28 cellular contexts compared by ENCODE assay signal in the genomic region with DNA sequence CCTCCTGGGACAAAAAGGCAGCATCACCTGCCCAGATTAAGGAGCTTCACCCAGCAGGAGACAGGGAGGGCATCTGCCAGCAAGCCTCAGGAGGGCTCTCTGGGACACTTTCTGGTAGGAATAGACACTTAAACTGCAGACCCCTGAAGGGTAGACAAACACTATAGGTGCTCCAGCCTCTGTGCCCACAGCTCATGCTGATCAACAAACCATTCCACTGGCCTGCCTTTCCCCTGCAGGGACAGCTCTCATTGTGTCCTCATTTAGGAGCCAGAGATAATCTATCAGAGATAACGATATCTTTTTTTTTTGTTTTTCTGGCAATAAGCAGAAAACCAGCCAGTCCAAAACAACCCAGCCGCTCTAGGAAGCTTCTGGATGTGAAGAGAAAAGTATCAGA.
"Had no signal": no experiment of that assay in that cellular context is flagged by ENCODE, and none has a peak within 500 bp of the region (broad histone marks: within the 10 kb centered on the region; RNA-seq: fewer than 3 reads in every experiment).

No MANE protein-coding gene starts in this region.

- H3K9me3 ChIP-seq: ascending aorta, gastroesophageal sphincter, neutrophil, ovary, prostate gland, uterus had no signal

- H3K36me3 ChIP-seq: ascending aorta, cardiac muscle cell, gastroesophageal sphincter, neutrophil, ovary, prostate gland, uterus had no signal

- H3K4me3 ChIP-seq: ascending aorta, cardiac muscle cell, coronary artery, dorsolateral prefrontal cortex, gastroesophageal sphincter, ovary, prostate gland, uterus had no signal

- H3K27me3 ChIP-seq: ascending aorta, cardiac muscle cell, gastroesophageal sphincter, neutrophil, ovary, uterus had no signal

- DNase-seq: activated CD4-positive, alpha-beta T cell treated with anti-CD3 and anti-CD28 coated beads for 4 hours; activated CD4-positive, alpha-beta T cell treated with anti-CD3 and anti-CD28 coated beads, Interleukin-2, amount 50 U/mL, for 48 hours; activated CD8-positive, alpha-beta memory T cell treated with anti-CD3 and anti-CD28 coated beads for 24 hours; activated effector memory CD4-positive, alpha-beta T cell treated with anti-CD3 and anti-CD28 coated beads, Interleukin-2, amount 50 U/mL, for 16 hours; activated naive CD4-positive, alpha-beta T cell treated with anti-CD3 and anti-CD28 coated beads, Interleukin-2, amount 10 ng/mL, durations not matched to agents 7 days and 5 days; activated naive CD8-positive, alpha-beta T cell treated with anti-CD3 and anti-CD28 coated beads, Interleukin-2, amount 10 ng/mL, durations not matched to agents 7 days and 5 days; dorsolateral prefrontal cortex; effector memory CD8-positive, alpha-beta T cell; hippocampal formation; left cardiac atrium; left ventricle myocardium superior; naive B cell; nephron progenitor cell; ovary; retina; small intestine; stimulated activated CD4-positive, alpha-beta T cell treated with anti-CD3 and anti-CD28 coated beads, Interleukin-4, amount 100 ng/mL, for 24 hours; stimulated activated naive CD8-positive, alpha-beta T cell treated with anti-CD3 and anti-CD28 coated beads, Interleukin-15, amount 100 ng/mL, for 72 hours; substantia nigra; uterus had no signal

- H3K27ac ChIP-seq: ascending aorta, cardiac muscle cell, coronary artery, dorsolateral prefrontal cortex, gastroesophageal sphincter, neutrophil, ovary, prostate gland, uterus had no signal

- ATAC-seq: effector memory CD8-positive, alpha-beta T cell; gastroesophageal sphincter; left cardiac atrium; left ventricle myocardium superior; sciatic nerve; stimulated activated effector memory CD8-positive, alpha-beta T cell treated with anti-CD3 and anti-CD28 coated beads, Interleukin-12 subunit alpha, Interleukin-12 subunit beta, amount 100 ng/mL, for 72 hours; stimulated activated naive CD8-positive, alpha-beta T cell treated with anti-CD3 and anti-CD28 coated beads, Interleukin-15, amount 100 ng/mL, for 72 hours had no signal

- H3K4me1 ChIP-seq: ascending aorta, gastroesophageal sphincter, prostate gland, uterus had no signal
